In genomic region chr6:53919881-53920360, GRCh38 we compare ENCODE assay signal across 16 cellular contexts.
DNase-seq lines count a peak whose midpoint lies in the region; FAIRE-seq and TF ChIP-seq lines count a peak whose summit lies in the region.
"Had no signal": no experiment of that assay in that cellular context is flagged by ENCODE, and none has a peak within 500 bp of the region (broad histone marks: within the 10 kb centered on the region; RNA-seq: fewer than 3 reads in every experiment).

No MANE protein-coding gene starts in this region.

- TF ChIP-seq POLR2A in H1 (IDR thresholded peaks at IDR 0.05; ENCODE audit: control extremely low read depth in 1 of 2, low read depth in 2 of 2, low read length in 2 of 2), result no peak

- in situ Hi-C loops in GM13976 (cut with MboI; ENCODE audit: low sequenced_read_pairs, unreplicated experiment), result no loop called here

- H3K9ac ChIP-seq in H9 (ENCODE audit: extremely low read depth, insufficient read length, low read length) (no peak overlapping the region), H1 (replicated peaks in 1 of 4; ENCODE audit: extremely low read depth in 1 of 4, low read depth in 3 of 4, low read length in 3 of 4) (no peak overlapping the region), trophoblast cell (ENCODE audit: low read length) (no peak overlapping the region)

- CTCF ChIA-PET in H1 (lab: Charles Lee; ENCODE audit: partially characterized antibody), result interaction anchor here (0.6 to 1.4 kb wide), 2 partner anchors 36 to 280 kb away, joined by 4 to 5 read pairs; no protein-coding TSS in a partner anchor

- TF ChIP-seq RAD21 in H1 (IDR thresholded peaks at IDR 0.05 in 1 of 2, conservative IDR thresholded peaks at IDR 0.05 in 1 of 2; ENCODE audit: low read depth in 2 of 2, low read length in 2 of 2), result no peak

- DNase-seq in H9, result no peak
- no peak for DNase-seq in H1 (ENCODE audit: low read depth in 1 of 2, low spot score in 2 of 2)
- DNase-seq in trophoblast cell, result no peak
- DNase-seq in GM13976 (ENCODE audit: low spot score), result no peak
- DNase-seq in cerebellum (ENCODE audit: low spot score), result no peak
- no peak for DNase-seq in middle frontal gyrus (ENCODE audit: extremely low spot score, low spot score)
- DNase-seq: Caco-2; CD4-positive, alpha-beta T cell; H7 had no signal

- H2BK20ac ChIP-seq in H9 (ENCODE audit: low read depth, low read length, poor library complexity, severe bottlenecking) (no peak overlapping the region), H1 (ENCODE audit: low read length) (no peak overlapping the region)

- H3K9me3 ChIP-seq in H9 (ENCODE audit: control insufficient read depth, low read depth, low read length) (no peaks in the 10 kb centered on the region), H1 (ENCODE audit: insufficient read depth in 2 of 2, low read depth in 1 of 2, low read length in 1 of 2) (no peaks in the 10 kb centered on the region), trophoblast cell (ENCODE audit: insufficient read depth, low read depth, low read length) (no peaks in the 10 kb centered on the region)
- H3K9me3 ChIP-seq: Caco-2 had no signal

- H3K23ac ChIP-seq in H9 (ENCODE audit: insufficient read length, low read depth, low read length), result no peak overlapping the region
- no peak overlapping the region for H3K23ac ChIP-seq in H1 (ENCODE audit: insufficient read length)
- no peak overlapping the region for H3K23ac ChIP-seq in trophoblast cell (ENCODE audit: low read length)

- no peak overlapping the region for H3K27ac ChIP-seq in H9 (ENCODE audit: insufficient read length, low read depth, low read length)
- no peak overlapping the region for H3K27ac ChIP-seq in H1 (ENCODE audit: low read depth, low read length)
- no peak overlapping the region for H3K27ac ChIP-seq in trophoblast cell (ENCODE audit: low read depth, low read length)
- H3K27ac ChIP-seq: C4-2B had no signal

- H3K79me1 ChIP-seq in H9 (ENCODE audit: insufficient read depth, low read depth, low read length, poor library complexity, severe bottlenecking) (no peaks in the 10 kb centered on the region), H1 (ENCODE audit: low read depth, low read length) (no peaks in the 10 kb centered on the region), trophoblast cell (ENCODE audit: low read length) (no peaks in the 10 kb centered on the region)

- H3K27me3 Mint-ChIP-seq in H9 (ENCODE audit: low read depth), result no peaks in the 10 kb centered on the region; the same call in 1 of the 2 replicates
- H3K27me3 Mint-ChIP-seq: B cell; CD4-positive, alpha-beta T cell had no signal

- peaks cover 5 to 9% (median 7%) of the 10 kb centered on the region in 3 experiments; a peak in 6 of 7 replicates for H3K36me3 Mint-ChIP-seq in H9 (ENCODE audit: insufficient read depth in 1 of 3, low read depth in 3 of 3)

- H4K20me1 ChIP-seq in H9 (ENCODE audit: control insufficient read depth, insufficient read depth, insufficient read length), result no peaks in the 10 kb centered on the region
- no peaks in the 10 kb centered on the region for H4K20me1 ChIP-seq in H1 (replicated peaks in 1 of 2; ENCODE audit: control insufficient read depth in 1 of 2, insufficient read depth in 2 of 2, low read length in 2 of 2)

- no peaks in the 10 kb centered on the region for H3K9me3 Mint-ChIP-seq in H9
- H3K9me3 Mint-ChIP-seq: CD4-positive, alpha-beta T cell; GM23338 had no signal

- no peak overlapping the region for H2AFZ ChIP-seq in H9 (ENCODE audit: low read length)
- H2AFZ ChIP-seq in H1 (ENCODE audit: low read length), result no peak overlapping the region
- H2AFZ ChIP-seq in trophoblast cell (ENCODE audit: insufficient read depth, low read length, poor library complexity), result no peak overlapping the region
- H2AFZ ChIP-seq: GM23338 had no signal

- peaks cover 27 to 28% of the 10 kb centered on the region in 2 experiments for H3K4me1 Mint-ChIP-seq in H9
- H3K4me1 Mint-ChIP-seq: B cell had no signal

- H3K4me1 ChIP-seq in H9 (ENCODE audit: insufficient read depth, low read length), result no peaks in the 10 kb centered on the region
- peaks cover 0 to 8% (median 2%) of the 10 kb centered on the region in 4 experiments; a peak in 3 of 7 replicates for H3K4me1 ChIP-seq in H1 (replicated peaks in 1 of 4; ENCODE audit: control insufficient read depth in 3 of 4, insufficient read depth in 4 of 4, low read length in 3 of 4)
- peaks cover 2 to 8% of the 10 kb centered on the region in 2 experiments for H3K4me1 ChIP-seq in trophoblast cell (ENCODE audit: control insufficient read depth in 1 of 2, insufficient read depth in 2 of 2, low read length in 2 of 2)

- no peak overlapping the region for H2BK5ac ChIP-seq in H9 (ENCODE audit: insufficient read length, low read length)
- no peak overlapping the region for H2BK5ac ChIP-seq in H1 (ENCODE audit: low read depth, low read length)
- H2BK5ac ChIP-seq in trophoblast cell (ENCODE audit: low read depth, low read length, poor library complexity), result peak overlapping the region; percentile 19

- no peak overlapping the region for H2AK5ac ChIP-seq in H9 (ENCODE audit: insufficient read length, low read length)
- H2AK5ac ChIP-seq in H1 (ENCODE audit: low read depth, low read length), result no peak overlapping the region
- no peak overlapping the region for H2AK5ac ChIP-seq in trophoblast cell (ENCODE audit: low read length)

- H3K4me3 ChIP-seq in H1 (ENCODE audit: extremely low read depth in 1 of 4, insufficient read depth in 2 of 4, low read depth in 3 of 4, low read length in 4 of 4), result no peak overlapping the region
- no peak overlapping the region for H3K4me3 ChIP-seq in trophoblast cell (ENCODE audit: low read depth, low read length)
- H3K4me3 ChIP-seq: GM23338 had no signal

- H3K14ac ChIP-seq in H9 (ENCODE audit: insufficient read depth, low read length), result no peak overlapping the region
- no peak overlapping the region for H3K14ac ChIP-seq in H1 (ENCODE audit: insufficient read length)
- H3K14ac ChIP-seq in trophoblast cell (ENCODE audit: low read length), result no peak overlapping the region

- H3K27ac Mint-ChIP-seq in H9, result peak overlapping the region in 2 of 3 experiments; percentile 14 to 67; a peak in 2 of 7 replicates
- H3K27ac Mint-ChIP-seq: B cell; CD4-positive, alpha-beta T cell; GM23338 had no signal

- FAIRE-seq in H1 (lab: Jason Lieb, UNC), result no peak
- FAIRE-seq: D721Med, G401.6, GM12891, GM18507 had no signal

- POLR2A ChIA-PET in H1 (lab: Charles Lee; ENCODE audit: partially characterized antibody), result no interaction called here

- no peaks in the 10 kb centered on the region for H3K27me3 ChIP-seq in H9 (ENCODE audit: insufficient read depth, low read length)
- no peaks in the 10 kb centered on the region for H3K27me3 ChIP-seq in H1 (replicated peaks in 1 of 4; ENCODE audit: control insufficient read depth in 3 of 4, extremely low read depth in 1 of 4, insufficient read depth in 3 of 4, low read length in 3 of 4)
- no peaks in the 10 kb centered on the region for H3K27me3 ChIP-seq in trophoblast cell (ENCODE audit: insufficient read depth, low read length)

- H3K23me2 ChIP-seq in H9 (ENCODE audit: insufficient read length, low read depth, low read length, poor library complexity, severe bottlenecking) (no peaks in the 10 kb centered on the region), H1 (ENCODE audit: low read depth, low read length) (no peaks in the 10 kb centered on the region)

- H3K79me2 ChIP-seq in H9 (ENCODE audit: insufficient read depth, low read length) (no peaks in the 10 kb centered on the region), H1 (ENCODE audit: control insufficient read depth in 1 of 2, insufficient read depth in 2 of 2, low read length in 2 of 2) (no peaks in the 10 kb centered on the region), trophoblast cell (ENCODE audit: control insufficient read depth, insufficient read depth, low read length, poor library complexity) (no peaks in the 10 kb centered on the region)

- H3K18ac ChIP-seq in H9 (ENCODE audit: insufficient read length, low read depth, low read length) (no peak overlapping the region), H1 (ENCODE audit: extremely low read depth, low read length) (no peak overlapping the region), trophoblast cell (ENCODE audit: low read length) (peak overlapping the region; percentile 29)

- H4K91ac ChIP-seq in H9 (ENCODE audit: insufficient read length, low read depth, low read length), result no peak overlapping the region
- H4K91ac ChIP-seq in H1 (replicated peaks; ENCODE audit: insufficient read length, low read length), result no peak overlapping the region
- H4K91ac ChIP-seq in trophoblast cell (ENCODE audit: low read depth, low read length), result no peak overlapping the region

- H3T11ph ChIP-seq in H9 (ENCODE audit: low read length), result no peak overlapping the region

- no peak overlapping the region; a peak in 1 of 5 replicates for H3K4me3 Mint-ChIP-seq in H9
- H3K4me3 Mint-ChIP-seq: B cell; CD4-positive, alpha-beta T cell; GM23338 had no signal

- no peak overlapping the region for H2BK15ac ChIP-seq in H9 (ENCODE audit: low read depth, low read length)
- H2BK15ac ChIP-seq in H1 (ENCODE audit: low read length), result no peak overlapping the region

- H4K12ac ChIP-seq in trophoblast cell (ENCODE audit: low read depth, low read length), result no peak overlapping the region

- no CpG with 5 or more reads among the region's 2 CpGs for WGBS in H9 (ENCODE audit: extremely low coverage, insufficient read length, low lambda C conversion rate)
- 86% methylated on average over 2 of the region's 2 CpGs; no CpG with 5 or more reads in 1 of the 2 experiments for WGBS in H1 (ENCODE audit: extremely low coverage in 1 of 2, insufficient coverage in 1 of 2, insufficient read length in 1 of 2, insufficient replicate concordance in 2 of 2, low coverage in 1 of 2, low lambda C conversion rate in 2 of 2, missing lambda C conversion rate in 1 of 2), 2 experiments
- WGBS in trophoblast cell (ENCODE audit: extremely low coverage, insufficient coverage, insufficient read length), result no CpG with 5 or more reads among the region's 2 CpGs

- no peak overlapping the region for H2BK120ac ChIP-seq in H9 (ENCODE audit: low read depth, low read length, poor library complexity, severe bottlenecking)
- no peak overlapping the region for H2BK120ac ChIP-seq in H1 (replicated peaks; ENCODE audit: low read depth, low read length)
- H2BK120ac ChIP-seq in trophoblast cell (ENCODE audit: insufficient read depth, low read length, poor library complexity), result no peak overlapping the region

- H3K4ac ChIP-seq in H9 (ENCODE audit: low read depth, low read length) (no peak overlapping the region), H1 (replicated peaks; ENCODE audit: insufficient read length, low read depth, low read length) (peak overlapping the region; percentile 49), trophoblast cell (ENCODE audit: low read depth, low read length) (no peak overlapping the region)

- H4K8ac ChIP-seq in H9 (replicated peaks; ENCODE audit: insufficient read length, low read depth, low read length) (no peak overlapping the region), H1 (ENCODE audit: extremely low read depth, insufficient read depth, low read length) (no peak overlapping the region), trophoblast cell (ENCODE audit: low read depth, low read length) (no peak overlapping the region)

- H3K56ac ChIP-seq in H9 (ENCODE audit: insufficient read length, low read depth, low read length) (no peak overlapping the region), H1 (replicated peaks; ENCODE audit: insufficient read length, low read depth, low read length) (no peak overlapping the region)

- TF ChIP-seq CTCF in H9 (conservative IDR thresholded peaks at IDR 0.05) (no peak), H1 (IDR thresholded peaks at IDR 0.05; ENCODE audit: control extremely low read depth in 1 of 3, insufficient read depth in 1 of 3, low read depth in 1 of 3, low read length in 3 of 3) (no peak), GM13976 (IDR thresholded peaks at IDR 0.05; ENCODE audit: borderline replicate concordance, control extremely low read depth, extremely low read depth, insufficient read depth, missing control alignments) (no peak)

- H2BK12ac ChIP-seq in H9 (ENCODE audit: insufficient read length, low read depth, low read length) (no peak overlapping the region), H1 (ENCODE audit: low read depth, low read length) (no peak overlapping the region), trophoblast cell (ENCODE audit: low read length) (no peak overlapping the region)

- TF ChIP-seq EP300 in H1 (IDR thresholded peaks at IDR 0.05; ENCODE audit: borderline replicate concordance in 1 of 2, low read depth in 2 of 2, low read length in 2 of 2), result no peak

- H3K36me3 ChIP-seq in H1 (ENCODE audit: control insufficient read depth in 2 of 4, insufficient read depth in 4 of 4, low read length in 3 of 4) (no peaks in the 10 kb centered on the region), trophoblast cell (ENCODE audit: control insufficient read depth in 1 of 2, insufficient read depth in 2 of 2, low read length in 2 of 2) (peaks cover 5 to 10% of the 10 kb centered on the region in 2 experiments)

- H4K5ac ChIP-seq in H9 (ENCODE audit: insufficient read length, low read depth, low read length), result no peak overlapping the region
- no peak overlapping the region for H4K5ac ChIP-seq in H1 (ENCODE audit: insufficient read length, low read depth, low read length)

- no peak overlapping the region for H3K4me2 ChIP-seq in H9 (ENCODE audit: insufficient read depth, insufficient read length, low read length)
- no peak overlapping the region for H3K4me2 ChIP-seq in H1 (ENCODE audit: insufficient read depth in 1 of 2, low read depth in 2 of 2, low read length in 2 of 2)
- no peak overlapping the region for H3K4me2 ChIP-seq in trophoblast cell (ENCODE audit: low read length)
- H3K4me2 ChIP-seq: GM23338 had no signal
